In genomic region chr5:169389318-169389717, GRCh38 we compare ENCODE assay signal across 31 cellular contexts.
"Had no signal": no experiment of that assay in that cellular context is flagged by ENCODE, and none has a peak within 500 bp of the region (broad histone marks: within the 10 kb centered on the region; RNA-seq: fewer than 3 reads in every experiment).

No MANE protein-coding gene starts in this region.

- H3K4me1 ChIP-seq: colonic mucosa, foreskin keratinocyte, gastroesophageal sphincter, heart right ventricle, left lung, pancreas, right lobe of liver, tibial nerve, upper lobe of left lung had no signal

- DNase-seq: colonic mucosa; effector CD8-positive, alpha-beta T cell; endodermal cell; foreskin keratinocyte; glutamatergic neuron; heart right ventricle; hippocampal formation; left cardiac atrium; left lung; mesenchymal stem cell; mucosa of descending colon; naive B cell; pancreas; right lobe of liver; stimulated activated CD4-positive, alpha-beta T cell treated with anti-CD3 and anti-CD28 coated beads, Interleukin-2, amount 100 ng/mL, for 24 hours; stimulated activated CD4-positive, alpha-beta T cell treated with anti-CD3 and anti-CD28 coated beads, Interleukin-4, amount 100 ng/mL, for 24 hours; stimulated activated naive CD8-positive, alpha-beta T cell treated with anti-CD3 and anti-CD28 coated beads, Interleukin-15, Interleukin-2, amounts not matched to agents 100 U/mL and 50 U/mL, for 24 hours; upper lobe of left lung had no signal

- H3K4me3 ChIP-seq: colonic mucosa, gastroesophageal sphincter, heart right ventricle, left lung, mucosa of descending colon, pancreas, right lobe of liver, thoracic aorta, tibial nerve, upper lobe of left lung had no signal

- H3K27ac Mint-ChIP-seq: dendritic cell treated with granulocyte-macrophage colony-stimulating factor and Interleukin-4, amounts not matched to agents 40 ng/mL and 50 ng/mL, for 4 days; endodermal cell; mesothelial cell of epicardium; naive B cell; natural killer cell treated with Interleukin-12 subunit alpha and Interleukin-12 subunit beta and Interleukin-15 and Interleukin-18, amount 100 ng/mL, for 72 hours; stimulated activated effector memory CD8-positive, alpha-beta T cell treated with anti-CD3 and anti-CD28 coated beads, Interleukin-12 subunit alpha, Interleukin-12 subunit beta, amount 100 ng/mL, for 72 hours had no signal

- H3K27me3 Mint-ChIP-seq: dendritic cell treated with granulocyte-macrophage colony-stimulating factor and Interleukin-4, amounts not matched to agents 40 ng/mL and 50 ng/mL, for 4 days; naive B cell had no signal

- H3K4me3 Mint-ChIP-seq: dendritic cell treated with granulocyte-macrophage colony-stimulating factor and Interleukin-4, amounts not matched to agents 40 ng/mL and 50 ng/mL, for 4 days; endodermal cell; mesothelial cell of epicardium; naive B cell; natural killer cell treated with Interleukin-12 subunit alpha and Interleukin-12 subunit beta and Interleukin-15 and Interleukin-18, amount 100 ng/mL, for 72 hours; neural crest cell; stimulated activated effector memory CD8-positive, alpha-beta T cell treated with anti-CD3 and anti-CD28 coated beads, Interleukin-12 subunit alpha, Interleukin-12 subunit beta, amount 100 ng/mL, for 72 hours had no signal

- H3K27me3 ChIP-seq: colonic mucosa, gastroesophageal sphincter, left lung, neutrophil, pancreas, right lobe of liver, tibial nerve, upper lobe of left lung had no signal

- H3K36me3 ChIP-seq: colonic mucosa, gastroesophageal sphincter, heart right ventricle, left lung, neutrophil, pancreas, right lobe of liver, thoracic aorta, tibial nerve, upper lobe of left lung had no signal

- H3K9me3 Mint-ChIP-seq: dendritic cell treated with granulocyte-macrophage colony-stimulating factor and Interleukin-4, amounts not matched to agents 40 ng/mL and 50 ng/mL, for 4 days; endodermal cell; natural killer cell treated with Interleukin-12 subunit alpha and Interleukin-12 subunit beta and Interleukin-15 and Interleukin-18, amount 100 ng/mL, for 72 hours; neural crest cell; stimulated activated effector memory CD8-positive, alpha-beta T cell treated with anti-CD3 and anti-CD28 coated beads, Interleukin-12 subunit alpha, Interleukin-12 subunit beta, amount 100 ng/mL, for 72 hours had no signal

- H3K9me3 ChIP-seq: colonic mucosa, gastroesophageal sphincter, heart right ventricle, left lung, mucosa of descending colon, neutrophil, pancreas, right lobe of liver, thoracic aorta, tibial nerve, upper lobe of left lung had no signal

- H3K4me1 Mint-ChIP-seq: endodermal cell; naive B cell; neural crest cell; stimulated activated effector memory CD8-positive, alpha-beta T cell treated with anti-CD3 and anti-CD28 coated beads, Interleukin-12 subunit alpha, Interleukin-12 subunit beta, amount 100 ng/mL, for 72 hours had no signal

- H3K27ac ChIP-seq: colonic mucosa, epithelial cell of prostate, foreskin keratinocyte, gastroesophageal sphincter, heart right ventricle, left lung, neutrophil, pancreas, right lobe of liver, thoracic aorta, tibial nerve, upper lobe of left lung had no signal

- ATAC-seq: esophagus mucosa; foreskin keratinocyte; gastroesophageal sphincter; heart right ventricle; left cardiac atrium; left lung; mucosa of descending colon; natural killer cell treated with Interleukin-12 subunit alpha and Interleukin-12 subunit beta and Interleukin-15 and Interleukin-18, amount 100 ng/mL, for 72 hours; pancreas; right lobe of liver; stimulated activated effector memory CD8-positive, alpha-beta T cell treated with anti-CD3 and anti-CD28 coated beads, Interleukin-12 subunit alpha, Interleukin-12 subunit beta, amount 100 ng/mL, for 72 hours; stimulated activated naive CD8-positive, alpha-beta T cell treated with anti-CD3 and anti-CD28 coated beads, Interleukin-15, Interleukin-2, amounts not matched to agents 100 U/mL and 50 U/mL, for 24 hours had no signal

- H3K36me3 Mint-ChIP-seq: mesothelial cell of epicardium; naive B cell; natural killer cell treated with Interleukin-12 subunit alpha and Interleukin-12 subunit beta and Interleukin-15 and Interleukin-18, amount 100 ng/mL, for 72 hours; stimulated activated effector memory CD8-positive, alpha-beta T cell treated with anti-CD3 and anti-CD28 coated beads, Interleukin-12 subunit alpha, Interleukin-12 subunit beta, amount 100 ng/mL, for 72 hours had no signal

- FAIRE-seq: islet of Langerhans, pancreas, urothelium cell line had no signal
